ENCODE assay signal across 8 cellular contexts in the genomic region with DNA sequence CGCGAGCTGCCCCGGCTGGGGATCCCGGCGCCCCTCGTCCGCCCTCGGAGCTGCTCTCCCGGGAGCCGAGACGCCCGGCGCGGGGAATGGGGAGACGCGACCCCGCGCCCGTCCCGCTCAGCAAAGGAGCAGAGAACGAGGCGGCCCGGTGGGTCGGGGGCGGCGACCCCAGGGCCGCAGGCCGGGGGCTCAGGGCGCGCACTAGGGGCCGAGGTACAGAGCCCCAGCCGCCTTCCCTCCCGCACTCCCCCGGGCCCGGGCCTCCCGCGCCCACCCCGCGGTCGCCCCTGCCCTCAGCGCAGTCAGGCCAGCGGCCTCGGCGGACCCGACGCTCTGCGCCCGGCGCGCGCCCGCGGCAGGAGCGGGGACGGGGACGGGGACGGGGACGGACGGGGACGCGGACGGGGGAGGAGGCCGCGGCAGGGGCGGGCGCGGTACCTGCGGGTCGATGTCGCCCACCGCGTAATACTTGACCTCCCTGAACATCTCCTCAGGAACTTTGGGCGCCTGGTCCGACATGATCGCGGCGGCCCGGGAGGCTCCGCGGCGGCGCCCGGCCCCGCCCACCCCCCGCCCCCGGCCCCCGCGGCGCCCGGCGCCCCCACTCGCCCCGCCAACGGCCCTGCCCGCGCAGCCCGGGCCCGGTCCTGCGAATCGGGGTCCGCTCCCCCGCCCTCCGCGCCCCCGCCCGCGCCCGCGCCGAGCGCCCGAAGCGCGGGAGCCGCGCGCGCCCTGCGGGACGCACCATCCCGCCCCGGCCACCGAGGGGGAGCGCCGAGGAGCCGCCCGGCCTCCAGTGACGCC. TPM values are rescaled to one million over a fixed set of nuclear protein-coding genes. Genes with fewer than 3 reads are reported as not detected.
DNase-seq lines count a peak whose midpoint lies in the region; ATAC-seq and TF ChIP-seq lines count a peak whose summit lies in the region.

A gene with protein sequence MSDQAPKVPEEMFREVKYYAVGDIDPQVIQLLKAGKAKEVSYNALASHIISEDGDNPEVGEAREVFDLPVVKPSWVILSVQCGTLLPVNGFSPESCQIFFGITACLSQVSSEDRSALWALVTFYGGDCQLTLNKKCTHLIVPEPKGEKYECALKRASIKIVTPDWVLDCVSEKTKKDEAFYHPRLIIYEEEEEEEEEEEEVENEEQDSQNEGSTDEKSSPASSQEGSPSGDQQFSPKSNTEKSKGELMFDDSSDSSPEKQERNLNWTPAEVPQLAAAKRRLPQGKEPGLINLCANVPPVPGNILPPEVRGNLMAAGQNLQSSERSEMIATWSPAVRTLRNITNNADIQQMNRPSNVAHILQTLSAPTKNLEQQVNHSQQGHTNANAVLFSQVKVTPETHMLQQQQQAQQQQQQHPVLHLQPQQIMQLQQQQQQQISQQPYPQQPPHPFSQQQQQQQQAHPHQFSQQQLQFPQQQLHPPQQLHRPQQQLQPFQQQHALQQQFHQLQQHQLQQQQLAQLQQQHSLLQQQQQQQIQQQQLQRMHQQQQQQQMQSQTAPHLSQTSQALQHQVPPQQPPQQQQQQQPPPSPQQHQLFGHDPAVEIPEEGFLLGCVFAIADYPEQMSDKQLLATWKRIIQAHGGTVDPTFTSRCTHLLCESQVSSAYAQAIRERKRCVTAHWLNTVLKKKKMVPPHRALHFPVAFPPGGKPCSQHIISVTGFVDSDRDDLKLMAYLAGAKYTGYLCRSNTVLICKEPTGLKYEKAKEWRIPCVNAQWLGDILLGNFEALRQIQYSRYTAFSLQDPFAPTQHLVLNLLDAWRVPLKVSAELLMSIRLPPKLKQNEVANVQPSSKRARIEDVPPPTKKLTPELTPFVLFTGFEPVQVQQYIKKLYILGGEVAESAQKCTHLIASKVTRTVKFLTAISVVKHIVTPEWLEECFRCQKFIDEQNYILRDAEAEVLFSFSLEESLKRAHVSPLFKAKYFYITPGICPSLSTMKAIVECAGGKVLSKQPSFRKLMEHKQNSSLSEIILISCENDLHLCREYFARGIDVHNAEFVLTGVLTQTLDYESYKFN (minus strand): TSS at position 714 of the 804 bp plus-strand sequence. CDS start 195 bp downstream, at position 519.

- peak within 1 kb of the TSS; percentile 92 to 95 for H3K4me3 Mint-ChIP-seq in activated T-cell treated with anti-CD3 and anti-CD28 coated beads, Interleukin-2, amount 50 U/mL, for 72 hours

- H4K20me1 ChIP-seq in BLaER1: peaks cover 37% of the 10 kb centered on the region

- TF ChIP-seq CTCF in fibroblast of the aortic adventitia (IDR thresholded peaks at IDR 0.05; ENCODE audit: insufficient read depth, low read length) (no peak), thyroid gland (IDR thresholded peaks at IDR 0.05) (no peak)

- ATAC-seq in GM18861 (IDR thresholded peaks at IDR 0.05; ENCODE audit: unreplicated experiment) (peak; percentile 42), HG03060 (IDR thresholded peaks at IDR 0.05; ENCODE audit: low read depth, unreplicated experiment) (peak; percentile 22)
- peak; percentile 71 to 78 for ATAC-seq in activated T-cell treated with anti-CD3 and anti-CD28 coated beads, Interleukin-2, amount 50 U/mL, for 72 hours (replicated peaks in 1 of 2)

- H2AFZ ChIP-seq in neuron (ENCODE audit: low read depth, low read length): peak within 1 kb of the TSS; percentile 89

- peak within 1 kb of the TSS; percentile 99 for H3K27ac ChIP-seq in BLaER1
- peak within 1 kb of the TSS; percentile 90 to 96 (median 92) for H3K27ac ChIP-seq in thyroid gland

- peak within 1 kb of the TSS; percentile 98 for H3K27ac Mint-ChIP-seq in activated T-cell treated with anti-CD3 and anti-CD28 coated beads, Interleukin-2, amount 50 U/mL, for 72 hours

- no CpG with 5 or more reads among the region's 128 CpGs for WGBS in thyroid gland, 2 donors

- H3K36me3 ChIP-seq in BLaER1: peaks cover 39% of the 10 kb centered on the region
- peaks cover 14% of the 10 kb centered on the region for H3K36me3 ChIP-seq in neuron (ENCODE audit: insufficient read depth, low read length)
- peaks cover 0 to 6% of the 10 kb centered on the region in 2 donors for H3K36me3 ChIP-seq in thyroid gland

- TF ChIP-seq POLR2A in thyroid gland (IDR thresholded peaks at IDR 0.05): no peak

- intact Hi-C loops in thyroid gland (cut with DNase I): loop anchor here (10.0 kb wide), 1 partner anchor 68 kb away; no protein-coding TSS in a partner anchor

- peaks cover 4 to 9% of the 10 kb centered on the region in 2 donors for H3K36me3 Mint-ChIP-seq in activated T-cell treated with anti-CD3 and anti-CD28 coated beads, Interleukin-2, amount 50 U/mL, for 72 hours (ENCODE audit: insufficient read depth in 2 of 2)

- peak within 1 kb of the TSS; percentile 90 for H3K4me2 ChIP-seq in BLaER1

- peak within 1 kb of the TSS; percentile 99 for H3K9ac ChIP-seq in BLaER1

- H3K4me3 ChIP-seq in BLaER1: peak within 1 kb of the TSS; percentile 99
- H3K4me3 ChIP-seq in fibroblast of the aortic adventitia (ENCODE audit: low read depth, low read length): peak within 1 kb of the TSS; percentile 88
- peak within 1 kb of the TSS; percentile 99 for H3K4me3 ChIP-seq in neuron (ENCODE audit: low read length)
- peak within 1 kb of the TSS; percentile 88 to 98 (median 89) for H3K4me3 ChIP-seq in thyroid gland (replicated peaks in 1 of 3)

- H3K9me3 Mint-ChIP-seq in activated T-cell treated with anti-CD3 and anti-CD28 coated beads, Interleukin-2, amount 50 U/mL, for 72 hours: no peaks in the 10 kb centered on the region

- H3K4me1 ChIP-seq in BLaER1: peaks cover 37% of the 10 kb centered on the region
- H3K4me1 ChIP-seq in neuron (ENCODE audit: insufficient read depth, low read length): peaks cover 10% of the 10 kb centered on the region
- peaks cover 3 to 10% of the 10 kb centered on the region in 2 donors for H3K4me1 ChIP-seq in thyroid gland

- DNase-seq in NCI-H526 (lab: John Stamatoyannopoulos, UW): peak; percentile 49 to 89
- peak; percentile 56 to 65 for DNase-seq in activated T-cell treated with anti-CD3 and anti-CD28 coated beads, Interleukin-2, amount 50 U/mL, for 72 hours
- DNase-seq in fibroblast of the aortic adventitia (ENCODE audit: low read depth): no peak
- peak; percentile 45 to 51 for DNase-seq in thyroid gland

- H3K9me3 ChIP-seq in BLaER1 (no peaks in the 10 kb centered on the region), neuron (ENCODE audit: low read length) (no peaks in the 10 kb centered on the region), thyroid gland (no peaks in the 10 kb centered on the region)

- peaks cover 11% of the 10 kb centered on the region for H3K4me1 Mint-ChIP-seq in activated T-cell treated with anti-CD3 and anti-CD28 coated beads, Interleukin-2, amount 50 U/mL, for 72 hours (ENCODE audit: low read depth)

- H3K27me3 ChIP-seq in BLaER1: no peaks in the 10 kb centered on the region
- H3K27me3 ChIP-seq in neuron (ENCODE audit: insufficient read depth, low read length): no peaks in the 10 kb centered on the region
- no peaks in the 10 kb centered on the region for H3K27me3 ChIP-seq in thyroid gland

- H3K27me3 Mint-ChIP-seq in activated T-cell treated with anti-CD3 and anti-CD28 coated beads, Interleukin-2, amount 50 U/mL, for 72 hours (ENCODE audit: low read depth): no peaks in the 10 kb centered on the region

RNA-seq across cellular contexts. Expression of the gene that starts here (rescaled TPM):
- 10 to 100 TPM; 17.2 to 22.5 TPM for total RNA-seq in activated T-cell treated with anti-CD3 and anti-CD28 coated beads, Interleukin-2, amount 50 U/mL, for 72 hours
- total RNA-seq in fibroblast of the aortic adventitia (ENCODE audit: low replicate concordance) (12.2 and 13.5 TPM in 2 replicates), thyroid gland (10 to 100 TPM; 13.2 to 14.9 (median 13.6) TPM)

Comparison
In these comparisons a context has a peak if more than half of its experiments do, and no peak if none do; other contexts are left out.
1. ATAC-seq: peak in every context shown above with its lines; median percentile 74 in activated T-cell treated with anti-CD3 and anti-CD28 coated beads, Interleukin-2, amount 50 U/mL, for 72 hours; 42 in GM18861; 22 in HG03060.